Comparison of ENCODE assay signal across 30 cellular contexts in the genomic region with DNA sequence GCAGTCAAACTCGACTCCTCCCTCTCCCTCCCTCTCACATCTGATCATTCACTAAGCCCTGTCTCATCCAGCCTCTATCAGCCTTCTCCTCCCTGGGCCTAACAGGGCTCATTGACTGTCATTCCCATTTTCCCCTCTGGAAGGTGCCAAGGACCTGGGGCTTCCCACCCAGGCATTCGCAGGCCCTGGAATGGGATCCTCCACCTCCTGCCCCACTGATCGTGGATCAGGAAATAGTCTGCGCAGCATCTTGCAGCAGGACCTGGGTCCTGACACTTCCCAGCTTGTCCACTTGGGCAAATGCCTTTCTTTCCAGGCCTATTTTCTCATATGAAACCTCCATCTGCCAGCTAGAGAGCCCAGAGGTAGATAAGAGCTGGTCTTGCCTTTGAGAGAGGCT.
"Had no signal": no experiment of that assay in that cellular context is flagged by ENCODE, and none has a peak within 500 bp of the region (broad histone marks: within the 10 kb centered on the region; RNA-seq: fewer than 3 reads in every experiment).

No MANE protein-coding gene starts in this region.

- H3K27ac ChIP-seq: brain microvascular endothelial cell, esophagus squamous epithelium, left lung, lower lobe of right lung, ovary, prostate gland, skin epidermis, uterus, VCaP had no signal

- ATAC-seq: effector memory CD8-positive, alpha-beta T cell; left lung; lower lobe of right lung; natural killer cell treated with Interleukin-12 subunit alpha and Interleukin-12 subunit beta and Interleukin-15 and Interleukin-18, amount 100 ng/mL, for 72 hours; sciatic nerve; stimulated activated effector memory CD8-positive, alpha-beta T cell treated with anti-CD3 and anti-CD28 coated beads, Interleukin-12 subunit alpha, Interleukin-12 subunit beta, amount 100 ng/mL, for 72 hours; stimulated activated naive CD8-positive, alpha-beta T cell treated with anti-CD3 and anti-CD28 coated beads, Interleukin-15, amount 100 ng/mL, for 72 hours had no signal

- H3K36me3 ChIP-seq: brain microvascular endothelial cell, esophagus squamous epithelium, left lung, lower lobe of right lung, ovary, prostate gland, uterus had no signal

- H3K9me3 Mint-ChIP-seq: activated CD4-positive, alpha-beta memory T cell treated with anti-CD3 and anti-CD28 coated beads, Interleukin-2, amount 10 ng/mL, durations not matched to agents 7 days and 5 days; activated CD4-positive, alpha-beta T cell treated with anti-CD3 and anti-CD28 coated beads, Interleukin-2, amount 10 ng/mL, durations not matched to agents 7 days and 5 days; activated T-cell treated with anti-CD3 and anti-CD28 coated beads, Interleukin-2, amount 50 U/mL, for 24 hours; effector memory CD8-positive, alpha-beta T cell; natural killer cell treated with Interleukin-12 subunit alpha and Interleukin-12 subunit beta and Interleukin-15 and Interleukin-18, amount 100 ng/mL, for 72 hours; stimulated activated effector memory CD8-positive, alpha-beta T cell treated with anti-CD3 and anti-CD28 coated beads, Interleukin-12 subunit alpha, Interleukin-12 subunit beta, amount 100 ng/mL, for 72 hours; stimulated activated naive CD8-positive, alpha-beta T cell treated with anti-CD3 and anti-CD28 coated beads, Interleukin-15, amount 100 ng/mL, for 72 hours; type B pancreatic cell had no signal

- DNase-seq: activated CD4-positive, alpha-beta memory T cell treated with anti-CD3 and anti-CD28 coated beads, Interleukin-2, amount 10 ng/mL, durations not matched to agents 7 days and 5 days; activated CD4-positive, alpha-beta T cell treated with anti-CD3 and anti-CD28 coated beads for 1 hour; activated CD4-positive, alpha-beta T cell treated with anti-CD3 and anti-CD28 coated beads, Interleukin-2, amount 10 ng/mL, durations not matched to agents 7 days and 5 days; activated CD8-positive, alpha-beta memory T cell treated with anti-CD3 and anti-CD28 coated beads, Interleukin-2, amount 50 U/mL, for 48 hours; activated gamma-delta T cell treated with Interleukin-2 at 50 U/mL for 16 hours; activated naive CD4-positive, alpha-beta T cell treated with anti-CD3 and anti-CD28 coated beads, Interleukin-2, amount 50 U/mL, for 16 hours; activated T-cell treated with anti-CD3 and anti-CD28 coated beads, Interleukin-2, amount 50 U/mL, for 24 hours; amniotic stem cell; brain microvascular endothelial cell; cortex of kidney; effector memory CD8-positive, alpha-beta T cell; esophagus squamous epithelium; foreskin melanocyte; left lung; lower lobe of right lung; mesenchymal stem cell; ovary; retina; stimulated activated CD4-positive, alpha-beta T cell treated with anti-CD3 and anti-CD28 coated beads, Interleukin-12 subunit alpha, Interleukin-12 subunit beta, amount 100 ng/mL, for 4 hours; stimulated activated CD4-positive, alpha-beta T cell treated with anti-CD3 and anti-CD28 coated beads, Interleukin-4, amount 100 ng/mL, for 24 hours; stimulated activated naive CD8-positive, alpha-beta T cell treated with anti-CD3 and anti-CD28 coated beads, Interleukin-15, amount 100 ng/mL, for 72 hours; substantia nigra; uterus had no signal

- H3K4me3 ChIP-seq: esophagus squamous epithelium, left lung, lower lobe of right lung, ovary, prostate gland, skin epidermis, uterus had no signal

- H3K4me1 Mint-ChIP-seq: activated CD4-positive, alpha-beta memory T cell treated with anti-CD3 and anti-CD28 coated beads, Interleukin-2, amount 10 ng/mL, durations not matched to agents 7 days and 5 days; activated CD4-positive, alpha-beta T cell treated with anti-CD3 and anti-CD28 coated beads, Interleukin-2, amount 10 ng/mL, durations not matched to agents 7 days and 5 days; stimulated activated effector memory CD8-positive, alpha-beta T cell treated with anti-CD3 and anti-CD28 coated beads, Interleukin-12 subunit alpha, Interleukin-12 subunit beta, amount 100 ng/mL, for 72 hours had no signal

- H3K4me1 ChIP-seq: esophagus squamous epithelium, left lung, lower lobe of right lung, prostate gland, uterus had no signal

- H3K27ac Mint-ChIP-seq: activated CD4-positive, alpha-beta memory T cell treated with anti-CD3 and anti-CD28 coated beads, Interleukin-2, amount 10 ng/mL, durations not matched to agents 7 days and 5 days; activated CD4-positive, alpha-beta T cell treated with anti-CD3 and anti-CD28 coated beads, Interleukin-2, amount 10 ng/mL, durations not matched to agents 7 days and 5 days; activated T-cell treated with anti-CD3 and anti-CD28 coated beads, Interleukin-2, amount 50 U/mL, for 24 hours; effector memory CD8-positive, alpha-beta T cell; natural killer cell treated with Interleukin-12 subunit alpha and Interleukin-12 subunit beta and Interleukin-15 and Interleukin-18, amount 100 ng/mL, for 72 hours; stimulated activated effector memory CD8-positive, alpha-beta T cell treated with anti-CD3 and anti-CD28 coated beads, Interleukin-12 subunit alpha, Interleukin-12 subunit beta, amount 100 ng/mL, for 72 hours; stimulated activated naive CD8-positive, alpha-beta T cell treated with anti-CD3 and anti-CD28 coated beads, Interleukin-15, amount 100 ng/mL, for 72 hours; type B pancreatic cell had no signal

- H3K36me3 Mint-ChIP-seq: natural killer cell treated with Interleukin-12 subunit alpha and Interleukin-12 subunit beta and Interleukin-15 and Interleukin-18, amount 100 ng/mL, for 72 hours; stimulated activated effector memory CD8-positive, alpha-beta T cell treated with anti-CD3 and anti-CD28 coated beads, Interleukin-12 subunit alpha, Interleukin-12 subunit beta, amount 100 ng/mL, for 72 hours; type B pancreatic cell had no signal

- H3K27me3 ChIP-seq: brain microvascular endothelial cell, left lung, ovary, uterus had no signal

- H3K9me3 ChIP-seq: esophagus squamous epithelium, left lung, lower lobe of right lung, ovary, prostate gland, uterus had no signal

- H3K27me3 Mint-ChIP-seq: activated CD4-positive, alpha-beta T cell treated with anti-CD3 and anti-CD28 coated beads, Interleukin-2, amount 10 ng/mL, durations not matched to agents 7 days and 5 days had no signal

- H3K4me3 Mint-ChIP-seq: activated CD4-positive, alpha-beta memory T cell treated with anti-CD3 and anti-CD28 coated beads, Interleukin-2, amount 10 ng/mL, durations not matched to agents 7 days and 5 days; activated CD4-positive, alpha-beta T cell treated with anti-CD3 and anti-CD28 coated beads, Interleukin-2, amount 10 ng/mL, durations not matched to agents 7 days and 5 days; activated T-cell treated with anti-CD3 and anti-CD28 coated beads, Interleukin-2, amount 50 U/mL, for 24 hours; effector memory CD8-positive, alpha-beta T cell; natural killer cell treated with Interleukin-12 subunit alpha and Interleukin-12 subunit beta and Interleukin-15 and Interleukin-18, amount 100 ng/mL, for 72 hours; stimulated activated effector memory CD8-positive, alpha-beta T cell treated with anti-CD3 and anti-CD28 coated beads, Interleukin-12 subunit alpha, Interleukin-12 subunit beta, amount 100 ng/mL, for 72 hours; stimulated activated naive CD8-positive, alpha-beta T cell treated with anti-CD3 and anti-CD28 coated beads, Interleukin-15, amount 100 ng/mL, for 72 hours; type B pancreatic cell had no signal
